Comparison of ENCODE assay signal across 14 cellular contexts in the genomic region with DNA sequence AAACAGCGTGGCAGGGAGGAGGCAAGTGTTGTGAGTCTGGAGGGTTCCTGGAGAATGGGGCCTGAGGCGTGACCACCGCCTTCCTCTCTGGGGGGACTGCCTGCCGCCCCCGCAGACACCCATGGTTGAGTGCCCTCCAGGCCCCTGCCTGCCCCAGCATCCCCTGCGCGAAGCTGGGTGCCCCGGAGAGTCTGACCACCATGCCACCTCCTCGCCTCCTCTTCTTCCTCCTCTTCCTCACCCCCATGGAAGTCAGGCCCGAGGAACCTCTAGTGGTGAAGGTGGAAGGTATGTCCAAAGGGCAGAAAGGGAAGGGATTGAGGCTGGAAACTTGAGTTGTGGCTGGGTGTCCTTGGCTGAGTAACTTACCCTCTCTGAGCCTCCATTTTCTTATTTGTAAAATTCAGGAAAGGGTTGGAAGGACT. TPM values are rescaled to one million over a fixed set of nuclear protein-coding genes. Genes with fewer than 3 reads are reported as not detected.
DNase-seq lines count a peak whose midpoint lies in the region; ATAC-seq, FAIRE-seq and TF ChIP-seq lines count a peak whose summit lies in the region.
"Had no signal": no experiment of that assay in that cellular context is flagged by ENCODE, and none has a peak within 500 bp of the region (broad histone marks: within the 10 kb centered on the region; RNA-seq: fewer than 3 reads in every experiment).

A gene (plus strand): TSS at position 171 of the 425 bp plus-strand sequence. CDS start 30 bp downstream, at position 201.

- H3K9ac ChIP-seq in HepG2 (ENCODE audit: insufficient read depth, low read depth, low read length) = no peak within 1 kb of the TSS
- H3K9ac ChIP-seq in endodermal cell (ENCODE audit: extremely low read depth, low read length, poor library complexity, severe bottlenecking) = no peak within 1 kb of the TSS

- H3K27ac Mint-ChIP-seq in endodermal cell = peak within 1 kb of the TSS; percentile 69

- DNase-seq in HepG2 (ENCODE audit: low spot score) = no peak
- DNase-seq in right lobe of liver = no peak
- DNase-seq in NB4 (ENCODE audit: low read depth) = peak; percentile 21
- DNase-seq in endodermal cell = no peak
- DNase-seq in G401 (ENCODE audit: low spot score) = no peak
- no peak for DNase-seq in NCI-H446 (lab: John Stamatoyannopoulos, UW)
- DNase-seq: central memory CD4-positive, alpha-beta T cell; kidney; NCI-H187; nucleus accumbens; PC-9 had no signal

- H3K9me3 ChIP-seq in HepG2 (ENCODE audit: low read length) (no peaks in the 10 kb centered on the region), right lobe of liver (no peaks in the 10 kb centered on the region), endodermal cell (ENCODE audit: control insufficient read depth, low read length) (no peaks in the 10 kb centered on the region)

- 64% methylated on average over 10 of the region's 10 CpGs for WGBS in HepG2 (ENCODE audit: low lambda C conversion rate)
- 74% methylated on average over 4 of the region's 10 CpGs for WGBS in right lobe of liver (ENCODE audit: insufficient coverage, low coverage, low lambda C conversion rate, missing lambda C conversion rate)
- 93 to 96% methylated on average over 3 to 8 of the region's 10 CpGs for WGBS in endodermal cell (ENCODE audit: insufficient coverage in 1 of 2, insufficient read length in 1 of 2), 2 experiments

- H3K36me3 ChIP-seq in HepG2 (replicated peaks in 1 of 2; ENCODE audit: control insufficient read depth in 1 of 2, insufficient read depth in 2 of 2, low read length in 2 of 2) = no peaks in the 10 kb centered on the region
- H3K36me3 ChIP-seq in right lobe of liver = no peaks in the 10 kb centered on the region
- H3K36me3 ChIP-seq in endodermal cell (ENCODE audit: control insufficient read depth, insufficient read depth, low read length) = no peaks in the 10 kb centered on the region

- POLR2A ChIA-PET in HepG2 (lab: Yijun Ruan, JAX) = no interaction called here

- H3K4me1 Mint-ChIP-seq in endodermal cell = peaks cover 6% of the 10 kb centered on the region

- TF ChIP-seq CTCF in HepG2 (CRISPR knock-in tag; IDR thresholded peaks at IDR 0.05) (no peak), right lobe of liver (IDR thresholded peaks at IDR 0.05) (no peak), NB4 (IDR thresholded peaks at IDR 0.05; ENCODE audit: low read depth, low read length) (no peak), endodermal cell (conservative IDR thresholded peaks at IDR 0.05) (no peak)

- H3K27me3 Mint-ChIP-seq in endodermal cell (ENCODE audit: insufficient read depth) = peaks cover 12% of the 10 kb centered on the region

- no peak for FAIRE-seq in HepG2 (lab: Jason Lieb, UNC)
- FAIRE-seq: HTR-8/SVneo, kidney had no signal

- TF ChIP-seq EP300 in HepG2 (IDR thresholded peaks at IDR 0.05; ENCODE audit: low read depth in 2 of 2, low read length in 2 of 2) = no peak
- TF ChIP-seq EP300 in HepG2 (CRISPR knock-in tag; IDR thresholded peaks at IDR 0.05; ENCODE audit: borderline replicate concordance) = no peak

- no peaks in the 10 kb centered on the region for H3K9me3 Mint-ChIP-seq in endodermal cell

- H3K79me2 ChIP-seq in HepG2 (ENCODE audit: insufficient read depth, low read length) = no peaks in the 10 kb centered on the region

- H3K27ac ChIP-seq in HepG2 (ENCODE audit: extremely low read length, insufficient read depth, low read length) (no peak within 1 kb of the TSS), right lobe of liver (no peak within 1 kb of the TSS), endodermal cell (ENCODE audit: low read depth, low read length) (peak within 1 kb of the TSS; percentile 44)
- H3K27ac ChIP-seq: PC-9 had no signal

- TF ChIP-seq POLR2A in HepG2 (IDR thresholded peaks at IDR 0.05; ENCODE audit: insufficient read depth in 1 of 2, low read depth in 2 of 2, low read length in 2 of 2) (no peak), right lobe of liver (IDR thresholded peaks at IDR 0.05) (no peak), NB4 (IDR thresholded peaks at IDR 0.05; ENCODE audit: extremely low read depth, insufficient read length) (no peak)

- in situ Hi-C loops in HepG2 (cut with HindIII; ENCODE audit: extremely low pct_ligation_motif_present, low pct_unique_long_range_greater_than_20kb) (no loop called here), G401 (cut with HindIII; ENCODE audit: low sequenced_read_pairs) (no loop called here)

- no peak within 1 kb of the TSS for H3K4me3 Mint-ChIP-seq in endodermal cell

- intact Hi-C loops in HepG2 (cut with micrococcal nuclease; ENCODE audit: unreplicated experiment) (no loop called here), right lobe of liver (cut with DNase I) (loop anchor here in 1 of 2 donors (10.0 kb wide), 1 partner anchor 117 kb away; no protein-coding TSS in a partner anchor)

- H2AFZ ChIP-seq in HepG2 (ENCODE audit: low read length) = no peak within 1 kb of the TSS
- H2AFZ ChIP-seq: PC-9 had no signal

- no peaks in the 10 kb centered on the region for H4K20me1 ChIP-seq in HepG2 (ENCODE audit: insufficient read depth, low read length)

- peaks cover 72% of the 10 kb centered on the region for H3K4me1 ChIP-seq in HepG2 (ENCODE audit: insufficient read depth, low read length)
- no peaks in the 10 kb centered on the region for H3K4me1 ChIP-seq in right lobe of liver
- no peaks in the 10 kb centered on the region for H3K4me1 ChIP-seq in endodermal cell (ENCODE audit: control insufficient read depth, insufficient read depth, low read length)

- peak within 1 kb of the TSS; percentile 9; the same call in 1 of the 2 replicates for H3K4me2 ChIP-seq in HepG2 (ENCODE audit: low read depth, low read length)
- H3K4me2 ChIP-seq: PC-9 had no signal

- CTCF ChIA-PET in HepG2 (lab: Yijun Ruan, JAX; ENCODE audit: low intra/inter-chr PET ratio, low total read pairs) = no interaction called here

- H3K4me3 ChIP-seq in HepG2 (replicated peaks in 1 of 3; ENCODE audit: insufficient read depth in 1 of 3, low read depth in 2 of 3, low read length in 3 of 3) = no peak within 1 kb of the TSS
- no peak within 1 kb of the TSS for H3K4me3 ChIP-seq in right lobe of liver
- peak within 1 kb of the TSS; percentile 6 for H3K4me3 ChIP-seq in NB4 (ENCODE audit: low read depth, low read length)
- H3K4me3 ChIP-seq in endodermal cell (ENCODE audit: low read length) = no peak within 1 kb of the TSS
- H3K4me3 ChIP-seq: PC-9 had no signal

- no peak for TF ChIP-seq RAD21 in HepG2 (CRISPR knock-in tag; IDR thresholded peaks at IDR 0.05)

- BruUV-seq in HepG2 (replicated peaks; lab: Mats Ljungman, UMichigan) = no TSS peak

- H3K36me3 Mint-ChIP-seq in endodermal cell (ENCODE audit: low read depth) = no peaks in the 10 kb centered on the region

- ATAC-seq in HepG2 (no peak), right lobe of liver (no peak), GM19397 (IDR thresholded peaks at IDR 0.05; ENCODE audit: unreplicated experiment) (no peak), HG02571 (IDR thresholded peaks at IDR 0.05; ENCODE audit: unreplicated experiment) (no peak)

- H3K27me3 ChIP-seq in HepG2 (ENCODE audit: control insufficient read depth in 1 of 2, insufficient read depth in 2 of 2, low read length in 2 of 2) (no peaks in the 10 kb centered on the region), right lobe of liver (no peaks in the 10 kb centered on the region), endodermal cell (ENCODE audit: control insufficient read depth, insufficient read depth, low read length, poor library complexity, severe bottlenecking) (no peaks in the 10 kb centered on the region)

TF ChIP-seq in HepG2, 621 proteins besides CTCF, POLR2A, EP300 and RAD21:
- peak; percentile 90 for TF ChIP-seq ZNF768 (CRISPR knock-in tag; IDR thresholded peaks at IDR 0.05)
- no peak for TF ChIP-seq JDP2 (CRISPR knock-in tag; IDR thresholded peaks at IDR 0.05; ENCODE audit: borderline replicate concordance)
- no peak for TF ChIP-seq JUN (CRISPR knock-in tag; IDR thresholded peaks at IDR 0.05)
- no peak for TF ChIP-seq ZFP36 (IDR thresholded peaks at IDR 0.05; ENCODE audit: borderline replicate concordance, low read depth, low read length, partially characterized antibody)
- TF ChIP-seq MIXL1 (CRISPR knock-in tag; IDR thresholded peaks at IDR 0.05) = no peak

RNA-seq across cellular contexts. Expression of the gene that starts here (rescaled TPM):
- total RNA-seq in HepG2 (2016; rRNA removed; fragmentation: Illumina TruSeq; extraction: Trizol) (0.48 and 0.55 TPM in 2 replicates), right lobe of liver (under 1 TPM in 1 of 6 experiments, not detected in 5; 0.10 TPM), endodermal cell (not detected)
- 0.26 TPM in 1 of 2 replicates, not detected in the other for total RNA-seq in HepG2 (2016; cell fraction: cytosol; rRNA removed; fragmentation: Illumina TruSeq; extraction: Trizol; ENCODE audit: low read depth)
- 0.34 and 0.37 TPM in 2 replicates for total RNA-seq in HepG2 (2016; cell fraction: insoluble cytoplasmic fraction; rRNA removed; fragmentation: Illumina TruSeq; extraction: Trizol)
- 0.24 TPM in 1 of 2 replicates, not detected in the other for total RNA-seq in HepG2 (2016; cell fraction: membrane; rRNA removed; fragmentation: Illumina TruSeq; extraction: Trizol)
- not detected in 2 replicates for total RNA-seq in HepG2 (2016; cell fraction: nucleus; rRNA removed; fragmentation: Illumina TruSeq; extraction: Trizol)
- polyA plus RNA-seq in HepG2 (2011; rRNA removed) = 1.1 and 1.2 TPM in 2 replicates
- polyA plus RNA-seq in HepG2 (2011; cell fraction: cytosol; rRNA removed) = 0.92 and 2.2 TPM in 2 replicates
- 2.1 and 2.5 TPM in 2 replicates for polyA plus RNA-seq in HepG2 (2011; cell fraction: nucleus; rRNA removed)
- 1.6 and 2.5 TPM in 2 replicates for polyA plus RNA-seq in HepG2 (2012)
- 0.05 and 0.07 TPM in 2 replicates for polyA plus RNA-seq in HepG2 (2016; cell fraction: cytosol; fragmentation: Illumina TruSeq; extraction: Trizol; ENCODE audit: low read depth)
- polyA plus RNA-seq in HepG2 (2016; cell fraction: insoluble cytoplasmic fraction; fragmentation: Illumina TruSeq; extraction: Trizol; ENCODE audit: low read depth) = 0.64 and 0.67 TPM in 2 replicates
- 0.10 TPM in 1 of 2 replicates, not detected in the other for polyA plus RNA-seq in HepG2 (2016; cell fraction: membrane; fragmentation: Illumina TruSeq; extraction: Trizol; ENCODE audit: low read depth)
- polyA plus RNA-seq in HepG2 (2016; cell fraction: nucleus; fragmentation: Illumina TruSeq; extraction: Trizol; ENCODE audit: insufficient read depth, low read depth) = 0.32 and 0.45 TPM in 2 replicates
- polyA minus RNA-seq in HepG2 (2011; rRNA and poly(A)+ RNA removed; ENCODE audit: low replicate concordance) = 0.07 and 1.0 TPM in 2 replicates
- polyA minus RNA-seq in HepG2 (2011; cell fraction: cytosol; rRNA and poly(A)+ RNA removed) = not detected in 2 replicates
- 0.39 and 0.75 TPM in 2 replicates for polyA minus RNA-seq in HepG2 (2011; cell fraction: nucleus; rRNA and poly(A)+ RNA removed)
- polyA plus RNA-seq in endodermal cell (2013, experiment 1 of 2) = not detected
- not detected for polyA plus RNA-seq in endodermal cell (2013, experiment 2 of 2)
- total RNA-seq in G401 (2014; rRNA removed; shearing (Covaris generic)) = 0.10 TPM in 1 of 2 replicates, not detected in the other
- total RNA-seq: PC-9 had no signal
